Comparison of ENCODE assay signal across 17 cellular contexts in the genomic region with DNA sequence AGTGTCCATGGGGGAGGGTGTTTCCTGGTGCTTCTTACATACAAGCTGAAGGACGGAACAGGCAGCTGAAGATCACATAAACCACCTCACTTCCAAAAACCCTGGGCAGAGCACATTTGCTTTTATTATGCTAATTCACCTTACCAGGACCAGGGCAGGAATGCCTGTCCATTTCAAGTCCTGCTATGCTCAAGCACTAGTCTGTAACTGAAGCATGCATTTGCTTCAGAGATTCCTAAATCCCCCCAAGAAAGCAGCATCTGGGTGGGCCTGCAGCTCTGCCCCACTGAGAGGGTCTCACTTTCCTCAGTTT. TPM values are rescaled to one million over a fixed set of nuclear protein-coding genes. Genes with fewer than 3 reads are reported as not detected.
DNase-seq lines count a peak whose midpoint lies in the region; ATAC-seq, FAIRE-seq and TF ChIP-seq lines count a peak whose summit lies in the region.
"Had no signal": no experiment of that assay in that cellular context is flagged by ENCODE, and none has a peak within 500 bp of the region (broad histone marks: within the 10 kb centered on the region; RNA-seq: fewer than 3 reads in every experiment).

No MANE protein-coding gene starts in this region.

- H3K9me2 ChIP-seq in Loucy (replicated peaks; ENCODE audit: low read depth, low read length) = no peaks in the 10 kb centered on the region

- TF ChIP-seq POLR2A in H1 (IDR thresholded peaks at IDR 0.05; ENCODE audit: control extremely low read depth in 1 of 2, low read depth in 2 of 2, low read length in 2 of 2) = no peak

- no peak for TF ChIP-seq EP300 in H1 (IDR thresholded peaks at IDR 0.05; ENCODE audit: borderline replicate concordance in 1 of 2, low read depth in 2 of 2, low read length in 2 of 2)

- peaks cover 2% of the 10 kb centered on the region; the same call in 1 of the 2 replicates for H3K23me2 ChIP-seq in H1 (ENCODE audit: low read depth, low read length)

- peaks cover 10% of the 10 kb centered on the region for H3K27me3 Mint-ChIP-seq in neural progenitor cell (ENCODE audit: insufficient read depth, low read depth)
- H3K27me3 Mint-ChIP-seq: CD8-positive, alpha-beta memory T cell had no signal

- H3K4me1 Mint-ChIP-seq in neural progenitor cell = peaks cover 26% of the 10 kb centered on the region

- CTCF ChIA-PET in H1 (lab: Charles Lee; ENCODE audit: partially characterized antibody) = interaction anchor here (0.9 to 2.7 kb wide), 4 partner anchors 13 to 35 kb away, joined by 3 to 8 read pairs (median 5); no protein-coding TSS in a partner anchor
- CTCF ChIA-PET in HEK293T (lab: Yijun Ruan, JAX) = interaction anchor here (0.6 kb wide), 1 partner anchor 8 kb away, joined by 3 read pairs; no protein-coding TSS in a partner anchor

- peak overlapping the region; percentile 30; the same call in 1 of the 2 replicates for H3K9ac ChIP-seq in BLaER1
- H3K9ac ChIP-seq in BLaER1 treated with 17β-estradiol and CSF1 and Interleukin-3, amounts not matched to agents 10 nM and 100 nM = peak overlapping the region in 7 of 11 experiments; percentile 21 to 77 (median 64); a peak in 7 of 22 replicates
- peak overlapping the region; percentile 88 for H3K9ac ChIP-seq in Loucy (ENCODE audit: low read depth, low read length, poor library complexity, severe bottlenecking)
- H3K9ac ChIP-seq in H1 (replicated peaks in 1 of 4; ENCODE audit: extremely low read depth in 1 of 4, low read depth in 3 of 4, low read length in 3 of 4) = no peak overlapping the region
- H3K9ac ChIP-seq in neural progenitor cell = no peak overlapping the region
- H3K9ac ChIP-seq: GM23248, KMS-11 had no signal

- peak overlapping the region; percentile 49 for H3K4ac ChIP-seq in H1 (replicated peaks; ENCODE audit: insufficient read length, low read depth, low read length)

- H2AFZ ChIP-seq in Loucy (ENCODE audit: low read length) (no peak overlapping the region), H1 (ENCODE audit: low read length) (no peak overlapping the region), neural progenitor cell (replicated peaks) (no peak overlapping the region)
- H2AFZ ChIP-seq: GM23248 had no signal

- H3K27ac Mint-ChIP-seq in neural progenitor cell = no peak overlapping the region

- no peaks in the 10 kb centered on the region for H3K36me3 Mint-ChIP-seq in neural progenitor cell
- H3K36me3 Mint-ChIP-seq: CD8-positive, alpha-beta memory T cell had no signal

- H3K14ac ChIP-seq in H1 (ENCODE audit: insufficient read length) = no peak overlapping the region

- no peaks in the 10 kb centered on the region for H3K79me1 ChIP-seq in H1 (ENCODE audit: low read depth, low read length)

- H2BK12ac ChIP-seq in H1 (ENCODE audit: low read depth, low read length) = peak overlapping the region; percentile 97; the same call in 1 of the 2 replicates

- no peak for FAIRE-seq in H1 (lab: Jason Lieb, UNC)
- FAIRE-seq: A549, HepG2, HTR-8/SVneo had no signal

- no peak overlapping the region for H4K5ac ChIP-seq in H1 (ENCODE audit: insufficient read length, low read depth, low read length)

- 44% methylated on average over 1 of the region's 1 CpG; no CpG with 5 or more reads in 1 of the 2 experiments for WGBS in H1 (ENCODE audit: extremely low coverage in 1 of 2, insufficient coverage in 1 of 2, insufficient read length in 1 of 2, insufficient replicate concordance in 2 of 2, low coverage in 1 of 2, low lambda C conversion rate in 2 of 2, missing lambda C conversion rate in 1 of 2), 2 experiments

- H3K36me3 ChIP-seq in BLaER1 (no peaks in the 10 kb centered on the region), Loucy (ENCODE audit: insufficient read depth, low read length) (no peaks in the 10 kb centered on the region), H1 (ENCODE audit: control insufficient read depth in 2 of 4, insufficient read depth in 4 of 4, low read length in 3 of 4) (no peaks in the 10 kb centered on the region), neural progenitor cell (no peaks in the 10 kb centered on the region)
- no peaks in the 10 kb centered on the region for H3K36me3 ChIP-seq in BLaER1 treated with 17β-estradiol and CSF1 and Interleukin-3, amounts not matched to agents 10 nM and 100 nM
- H3K36me3 ChIP-seq: BE2C had no signal

- no peak overlapping the region for H4K8ac ChIP-seq in H1 (ENCODE audit: extremely low read depth, insufficient read depth, low read length)

- H2BK20ac ChIP-seq in H1 (ENCODE audit: low read length) = peak overlapping the region; percentile 29; the same call in 1 of the 2 replicates

- H3K79me2 ChIP-seq in Loucy (ENCODE audit: insufficient read depth, low read length) (peaks cover 14% of the 10 kb centered on the region; the same call in 1 of the 2 replicates), H1 (ENCODE audit: control insufficient read depth in 1 of 2, insufficient read depth in 2 of 2, low read length in 2 of 2) (no peaks in the 10 kb centered on the region), neural progenitor cell (ENCODE audit: low read depth) (no peaks in the 10 kb centered on the region)

- no peak overlapping the region for H3K27ac ChIP-seq in BLaER1
- H3K27ac ChIP-seq in BLaER1 treated with 17β-estradiol and CSF1 and Interleukin-3, amounts not matched to agents 10 nM and 100 nM = peak overlapping the region in 3 of 11 experiments; percentile 85 to 91 (median 89); a peak in 3 of 22 replicates
- H3K27ac ChIP-seq in H1 (ENCODE audit: low read depth, low read length) = no peak overlapping the region
- H3K27ac ChIP-seq in neural progenitor cell = no peak overlapping the region
- H3K27ac ChIP-seq: GM23248, KMS-11 had no signal

- H3K9me3 Mint-ChIP-seq in neural progenitor cell = no peaks in the 10 kb centered on the region
- H3K9me3 Mint-ChIP-seq: CD8-positive, alpha-beta memory T cell had no signal

- peak overlapping the region; percentile 80 for H2BK120ac ChIP-seq in H1 (replicated peaks; ENCODE audit: low read depth, low read length)

- peak overlapping the region; percentile 96 for H4K91ac ChIP-seq in H1 (replicated peaks; ENCODE audit: insufficient read length, low read length)

- no peak overlapping the region for H3K4me3 Mint-ChIP-seq in neural progenitor cell
- H3K4me3 Mint-ChIP-seq: CD8-positive, alpha-beta memory T cell had no signal

- H3K27me3 ChIP-seq in BLaER1 = no peaks in the 10 kb centered on the region
- no peaks in the 10 kb centered on the region for H3K27me3 ChIP-seq in BLaER1 treated with 17β-estradiol and CSF1 and Interleukin-3, amounts not matched to agents 10 nM and 100 nM
- no peaks in the 10 kb centered on the region for H3K27me3 ChIP-seq in Loucy (ENCODE audit: insufficient read depth, low read length, poor library complexity, severe bottlenecking)
- no peaks in the 10 kb centered on the region; a peak in 1 of 7 replicates for H3K27me3 ChIP-seq in H1 (replicated peaks in 1 of 4; ENCODE audit: control insufficient read depth in 3 of 4, extremely low read depth in 1 of 4, insufficient read depth in 3 of 4, low read length in 3 of 4)
- H3K27me3 ChIP-seq in neural progenitor cell = no peaks in the 10 kb centered on the region
- H3K27me3 ChIP-seq: BE2C had no signal

- DNase-seq in H1 (ENCODE audit: low read depth in 1 of 2, low spot score in 2 of 2) (no peak), neural progenitor cell (ENCODE audit: low spot score) (no peak), HEK293T (ENCODE audit: extremely low spot score) (no peak)
- DNase-seq: BE2C; Caco-2; CD8-positive, alpha-beta memory T cell; GM23248 had no signal

- H2BK15ac ChIP-seq in H1 (ENCODE audit: low read length) = 0 out of 2 replicates have a peak overlapping the region, but pooled peaks have one; percentile 6

- H3K23ac ChIP-seq in H1 (ENCODE audit: insufficient read length) = no peak overlapping the region

- H3K18ac ChIP-seq in H1 (ENCODE audit: extremely low read depth, low read length) = peak overlapping the region; percentile 87; the same call in 1 of the 2 replicates

- no peak overlapping the region for H3K4me3 ChIP-seq in BLaER1
- no peak overlapping the region for H3K4me3 ChIP-seq in BLaER1 treated with 17β-estradiol and CSF1 and Interleukin-3, amounts not matched to agents 10 nM and 100 nM
- no peak overlapping the region for H3K4me3 ChIP-seq in Loucy (ENCODE audit: low read length, poor library complexity, severe bottlenecking)
- peak overlapping the region in 1 of 4 experiments; percentile 21; a peak in 1 of 8 replicates for H3K4me3 ChIP-seq in H1 (ENCODE audit: extremely low read depth in 1 of 4, insufficient read depth in 2 of 4, low read depth in 3 of 4, low read length in 4 of 4)
- H3K4me3 ChIP-seq in neural progenitor cell = no peak overlapping the region
- H3K4me3 ChIP-seq: A549, GM23248 had no signal

- H3K56ac ChIP-seq in H1 (replicated peaks; ENCODE audit: insufficient read length, low read depth, low read length) = no peak overlapping the region

- no peak for TF ChIP-seq RAD21 in H1 (IDR thresholded peaks at IDR 0.05 in 1 of 2, conservative IDR thresholded peaks at IDR 0.05 in 1 of 2; ENCODE audit: low read depth in 2 of 2, low read length in 2 of 2)

- H3K4me2 ChIP-seq in BLaER1 (peak overlapping the region; percentile 89), Loucy (ENCODE audit: low read depth, low read length, poor library complexity, severe bottlenecking) (no peak overlapping the region), H1 (ENCODE audit: insufficient read depth in 1 of 2, low read depth in 2 of 2, low read length in 2 of 2) (peak overlapping the region; percentile 32 to 56; a peak in 3 of 4 replicates), neural progenitor cell (no peak overlapping the region)
- H3K4me2 ChIP-seq in BLaER1 treated with 17β-estradiol and CSF1 and Interleukin-3, amounts not matched to agents 10 nM and 100 nM = peak overlapping the region; percentile 90 to 99 (median 95)
- H3K4me2 ChIP-seq: A549, KMS-11 had no signal

- H2BK5ac ChIP-seq in H1 (ENCODE audit: low read depth, low read length) = peak overlapping the region; percentile 78; the same call in 1 of the 2 replicates

- no peak for ATAC-seq in HG03175 (IDR thresholded peaks at IDR 0.05; ENCODE audit: unreplicated experiment)
- no peak for ATAC-seq in GM19328 (IDR thresholded peaks at IDR 0.05; ENCODE audit: unreplicated experiment)
- ATAC-seq: HCT116 had no signal

- TF ChIP-seq CTCF in Loucy (conservative IDR thresholded peaks at IDR 0.05; ENCODE audit: low read length) (no peak), H1 (IDR thresholded peaks at IDR 0.05; ENCODE audit: control extremely low read depth in 1 of 3, insufficient read depth in 1 of 3, low read depth in 1 of 3, low read length in 3 of 3) (no peak), neural progenitor cell (IDR thresholded peaks at IDR 0.05) (no peak)

- no peaks in the 10 kb centered on the region for H4K20me1 ChIP-seq in BLaER1
- no peaks in the 10 kb centered on the region; a peak in 1 of 22 replicates for H4K20me1 ChIP-seq in BLaER1 treated with 17β-estradiol and CSF1 and Interleukin-3, amounts not matched to agents 10 nM and 100 nM
- no peaks in the 10 kb centered on the region for H4K20me1 ChIP-seq in Loucy (ENCODE audit: insufficient read depth, low read length, poor library complexity, severe bottlenecking)
- no peaks in the 10 kb centered on the region for H4K20me1 ChIP-seq in H1 (replicated peaks in 1 of 2; ENCODE audit: control insufficient read depth in 1 of 2, insufficient read depth in 2 of 2, low read length in 2 of 2)
- no peaks in the 10 kb centered on the region for H4K20me1 ChIP-seq in neural progenitor cell (ENCODE audit: low read depth)

- H3K4me1 ChIP-seq in BLaER1 (peaks cover 81% of the 10 kb centered on the region), Loucy (ENCODE audit: insufficient read depth, low read length, poor library complexity, severe bottlenecking) (peaks cover 39% of the 10 kb centered on the region), H1 (replicated peaks in 1 of 4; ENCODE audit: control insufficient read depth in 3 of 4, insufficient read depth in 4 of 4, low read length in 3 of 4) (peaks cover 3 to 58% (median 45%) of the 10 kb centered on the region in 4 experiments), neural progenitor cell (peaks cover 41% of the 10 kb centered on the region)
- peaks cover 58 to 83% (median 81%) of the 10 kb centered on the region in 10 experiments for H3K4me1 ChIP-seq in BLaER1 treated with 17β-estradiol and CSF1 and Interleukin-3, amounts not matched to agents 10 nM and 100 nM

- POLR2A ChIA-PET in H1 (lab: Charles Lee; ENCODE audit: partially characterized antibody) (interaction anchor here (1.3 to 8.5 kb wide), 5 partner anchors 9 to 48 kb away, joined by 3 to 40 read pairs (median 5); a partner anchor contains a TSS), HEK293T (lab: Yijun Ruan, JAX) (no interaction called here)

- H3K9me3 ChIP-seq in BLaER1 (no peaks in the 10 kb centered on the region), Loucy (ENCODE audit: insufficient read depth, low read depth, low read length) (no peaks in the 10 kb centered on the region), H1 (ENCODE audit: insufficient read depth in 2 of 2, low read depth in 1 of 2, low read length in 1 of 2) (no peaks in the 10 kb centered on the region), neural progenitor cell (ENCODE audit: low read depth) (no peaks in the 10 kb centered on the region)
- H3K9me3 ChIP-seq in BLaER1 treated with 17β-estradiol and CSF1 and Interleukin-3, amounts not matched to agents 10 nM and 100 nM (replicated peaks in 1 of 11) = no peaks in the 10 kb centered on the region
- H3K9me3 ChIP-seq: A549, BE2C, Caco-2 had no signal

- H3F3A ChIP-seq in Loucy (ENCODE audit: low read depth) (peaks cover 7% of the 10 kb centered on the region; the same call in 1 of the 2 replicates), neural progenitor cell (ENCODE audit: low read depth) (peaks cover 35% of the 10 kb centered on the region)

- 0 out of 2 replicates have a peak overlapping the region, but pooled peaks have one; percentile 6 for H2AK5ac ChIP-seq in H1 (ENCODE audit: low read depth, low read length)

RNA-seq across cellular contexts. Expression of a gene that starts 9.4 kb away (rescaled TPM):
- 13.6 and 14.0 TPM in 2 replicates for total RNA-seq in H1 (2021; fragmentation: NEBNext Ultra II Directional; extraction: Animal tissue kit (Norgen Biotek cat#: 25700))
- polyA plus RNA-seq in H1 (2011; rRNA removed) = 8.3 and 14.9 TPM in 2 replicates
- 10.8 TPM for polyA plus RNA-seq in H1 (2011; cell fraction: cytosol; rRNA removed)
- polyA plus RNA-seq in H1 (2011; cell fraction: nucleus; rRNA removed) = 16.7 TPM
- 6.6 to 9.5 TPM (median 8.4 TPM) in 4 replicates for polyA plus RNA-seq in H1 (2012, experiment 1 of 2)
- 5.6 TPM for polyA plus RNA-seq in H1 (2012, experiment 2 of 2)
- polyA plus RNA-seq in H1 (2013, experiment 1 of 2) = 6.3 TPM
- polyA plus RNA-seq in H1 (2013, experiment 2 of 2) = 6.3 TPM
- 6.4 and 8.3 TPM in 2 replicates for polyA minus RNA-seq in H1 (2011; rRNA and poly(A)+ RNA removed)
- 12.7 TPM for polyA minus RNA-seq in H1 (2011; cell fraction: cytosol; rRNA and poly(A)+ RNA removed)
- polyA minus RNA-seq in H1 (2011; cell fraction: nucleus; rRNA and poly(A)+ RNA removed) = 10.0 TPM
- total RNA-seq in neural progenitor cell (ENCODE audit: low replicate concordance) = 4.5 and 9.1 TPM in 2 replicates

RNA-seq across cellular contexts. Expression of a gene that starts 14.2 kb away (rescaled TPM):
- total RNA-seq in H1 (2021; fragmentation: NEBNext Ultra II Directional; extraction: Animal tissue kit (Norgen Biotek cat#: 25700)) = 34.9 and 35.3 TPM in 2 replicates
- 22.3 and 36.1 TPM in 2 replicates for polyA plus RNA-seq in H1 (2011; rRNA removed)
- polyA plus RNA-seq in H1 (2011; cell fraction: cytosol; rRNA removed) = 29.7 TPM
- 51.9 TPM for polyA plus RNA-seq in H1 (2011; cell fraction: nucleus; rRNA removed)
- 27.3 to 39.7 TPM (median 36.4 TPM) in 4 replicates for polyA plus RNA-seq in H1 (2012, experiment 1 of 2)
- polyA plus RNA-seq in H1 (2012, experiment 2 of 2) = 42.5 TPM
- polyA plus RNA-seq in H1 (2013, experiment 1 of 2) = 22.7 TPM
- polyA plus RNA-seq in H1 (2013, experiment 2 of 2) = 22.4 TPM
- 16.0 TPM in 2 replicates for polyA minus RNA-seq in H1 (2011; rRNA and poly(A)+ RNA removed)
- 31.0 TPM for polyA minus RNA-seq in H1 (2011; cell fraction: cytosol; rRNA and poly(A)+ RNA removed)
- 33.8 TPM for polyA minus RNA-seq in H1 (2011; cell fraction: nucleus; rRNA and poly(A)+ RNA removed)
- total RNA-seq in neural progenitor cell (ENCODE audit: low replicate concordance) = 16.3 and 46.2 TPM in 2 replicates

Comparison
In these comparisons a context has a peak if more than half of its experiments do, and no peak if none do; other contexts are left out.
1. H3K4me2 ChIP-seq: peak in BLaER1 (single experiment), BLaER1 treated with 17β-estradiol and CSF1 and Interleukin-3, amounts not matched to agents 10 nM and 100 nM (11 of 11) and H1 (2 of 2); none in Loucy (single experiment) and neural progenitor cell (single experiment).
2. H3K9ac ChIP-seq: peak in BLaER1 (single experiment), BLaER1 treated with 17β-estradiol and CSF1 and Interleukin-3, amounts not matched to agents 10 nM and 100 nM (7 of 11) and Loucy (single experiment); none in H1 (0 of 4) and neural progenitor cell (single experiment).